ENCODE assay signal across 10 cellular contexts in the genomic region with DNA sequence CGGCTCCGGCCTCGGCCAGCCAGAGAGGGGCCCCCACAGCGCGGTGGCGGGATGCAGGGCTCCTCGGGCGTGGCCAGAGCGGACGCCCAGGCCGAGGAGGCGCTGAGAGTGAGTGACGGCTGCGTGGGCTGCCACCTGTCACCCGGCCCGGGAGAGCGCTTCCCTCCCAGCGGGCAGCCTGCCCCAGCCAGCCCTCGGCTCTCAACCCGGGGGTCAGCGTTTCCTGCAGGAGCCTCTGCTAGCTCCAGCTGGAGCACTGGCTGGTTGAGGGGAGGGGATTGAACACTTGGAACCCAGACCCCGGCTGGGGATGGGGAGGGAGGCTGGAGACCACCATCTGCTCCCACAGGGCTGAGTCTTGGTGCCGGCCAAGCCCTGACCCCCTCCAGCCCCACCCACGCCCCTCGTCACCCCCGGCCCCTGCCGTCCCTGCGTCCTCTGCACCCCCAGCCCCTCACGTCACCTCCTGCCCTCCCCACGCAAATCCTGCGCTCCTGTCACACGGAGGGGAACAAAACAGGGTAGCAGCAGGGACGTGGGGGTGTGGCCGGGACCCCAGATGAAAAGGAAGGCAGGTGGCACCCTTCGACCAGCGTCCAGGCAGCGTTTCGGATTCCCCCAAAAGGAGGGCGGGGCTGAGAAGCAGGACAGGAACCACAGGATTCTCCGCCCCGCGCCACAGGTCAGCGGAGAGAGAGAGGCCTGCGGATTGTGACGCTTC.
DNase-seq lines count a peak whose midpoint lies in the region; ATAC-seq and TF ChIP-seq lines count a peak whose summit lies in the region.
"Had no signal": no experiment of that assay in that cellular context is flagged by ENCODE, and none has a peak within 500 bp of the region (broad histone marks: within the 10 kb centered on the region; RNA-seq: fewer than 3 reads in every experiment).

No MANE protein-coding gene starts in this region.

- CTCF ChIA-PET in mammary epithelial cell (lab: Charles Lee; ENCODE audit: low non-redundant PET) = no interaction called here

- H3K4me1 ChIP-seq in breast epithelium = peaks cover 0 to 4% of the 10 kb centered on the region in 2 donors
- H3K4me1 ChIP-seq in mammary epithelial cell (ENCODE audit: insufficient read depth, low read length) = no peaks in the 10 kb centered on the region
- H3K4me1 ChIP-seq in mononuclear cell (ENCODE audit: insufficient read depth, low read length) = peaks cover 21% of the 10 kb centered on the region
- peaks cover 1% of the 10 kb centered on the region for H3K4me1 ChIP-seq in urinary bladder (ENCODE audit: insufficient read depth)

- no peaks in the 10 kb centered on the region for H4K20me1 ChIP-seq in mammary epithelial cell (ENCODE audit: insufficient read depth, low read length)

- ATAC-seq in activated naive CD8-positive, alpha-beta T cell treated with anti-CD3 and anti-CD28 coated beads, Interleukin-2, amount 50 U/mL, for 24 hours = peak; percentile 63
- no peak for ATAC-seq in HG03571 (IDR thresholded peaks at IDR 0.05; ENCODE audit: unreplicated experiment)
- ATAC-seq: HCT116 had no signal

- no peak overlapping the region for H2AFZ ChIP-seq in mammary epithelial cell (ENCODE audit: low read depth, low read length)

- H3K27ac ChIP-seq in breast epithelium (no peak overlapping the region), mammary epithelial cell (ENCODE audit: insufficient read depth, low read depth, low read length) (no peak overlapping the region), urinary bladder (ENCODE audit: low read depth) (no peak overlapping the region)

- H3K27me3 ChIP-seq in breast epithelium (peaks cover 0 to 67% of the 10 kb centered on the region in 2 donors), mammary epithelial cell (ENCODE audit: insufficient read depth, low read length) (peaks cover 2% of the 10 kb centered on the region), mononuclear cell (ENCODE audit: insufficient read depth, low read length) (peaks cover 26% of the 10 kb centered on the region)

- peak overlapping the region; percentile 35 to 63 (median 39) for H3K4me3 ChIP-seq in breast epithelium
- H3K4me3 ChIP-seq in mammary epithelial cell (replicated peaks in 1 of 3; ENCODE audit: insufficient read depth in 1 of 3, low read depth in 2 of 3, low read length in 3 of 3) = no peak overlapping the region
- H3K4me3 ChIP-seq in mononuclear cell (ENCODE audit: low read length) = peak overlapping the region; percentile 16
- H3K4me3 ChIP-seq in urinary bladder (ENCODE audit: low read depth, low read length) = peak overlapping the region; percentile 2

- no peak overlapping the region for H3K27ac Mint-ChIP-seq in activated naive CD8-positive, alpha-beta T cell treated with anti-CD3 and anti-CD28 coated beads, Interleukin-2, amount 50 U/mL, for 24 hours

- H3K36me3 ChIP-seq in breast epithelium (no peaks in the 10 kb centered on the region), mammary epithelial cell (ENCODE audit: insufficient read depth, low read length) (no peaks in the 10 kb centered on the region), urinary bladder (ENCODE audit: insufficient read depth) (no peaks in the 10 kb centered on the region)

- no peak for TF ChIP-seq POLR2A in breast epithelium (IDR thresholded peaks at IDR 0.05)

- in situ Hi-C loops in mammary epithelial cell (cut with MboI; ENCODE audit: low sequenced_read_pairs in 2 of 2) = no loop called here

- 7% methylated on average over 8 of the region's 45 CpGs for WGBS in mammary epithelial cell (ENCODE audit: low coverage, missing lambda C conversion rate)
- 2% methylated on average over 45 of the region's 45 CpGs for WGBS in urinary bladder

- no peaks in the 10 kb centered on the region for H3K36me3 Mint-ChIP-seq in activated naive CD8-positive, alpha-beta T cell treated with anti-CD3 and anti-CD28 coated beads, Interleukin-2, amount 50 U/mL, for 24 hours (ENCODE audit: low read depth)

- DNase-seq in breast epithelium (ENCODE audit: low spot score in 2 of 2) = peak in 1 of 2 donors; percentile 46
- no peak for DNase-seq in mammary epithelial cell
- DNase-seq in activated naive CD8-positive, alpha-beta T cell treated with anti-CD3 and anti-CD28 coated beads, Interleukin-2, amount 50 U/mL, for 24 hours = peak; percentile 44
- DNase-seq in NCI-H1092 (lab: John Stamatoyannopoulos, UW) = no peak
- no peak for DNase-seq in NCI-H1092 treated with DMSO at 0.1 percent for 48 hours (lab: John Stamatoyannopoulos, UW)
- DNase-seq: NCI-H1694 treated with DMSO at 0.1 percent for 48 hours had no signal

- TF ChIP-seq CTCF in breast epithelium (IDR thresholded peaks at IDR 0.05) (no peak), mammary epithelial cell (conservative IDR thresholded peaks at IDR 0.05 in 1 of 2, IDR thresholded peaks at IDR 0.05 in 1 of 2; ENCODE audit: extremely low read depth in 1 of 2, insufficient read depth in 1 of 2, low read depth in 1 of 2, low read length in 2 of 2) (no peak)

- dilution Hi-C loops in mammary epithelial cell (cut with HindIII; ENCODE audit: low sequenced_read_pairs) = no loop called here

- no peaks in the 10 kb centered on the region for H3K9me3 ChIP-seq in breast epithelium
- peaks cover 4% of the 10 kb centered on the region for H3K9me3 ChIP-seq in mammary epithelial cell (replicated peaks; ENCODE audit: insufficient read depth, low read length)
- no peaks in the 10 kb centered on the region for H3K9me3 ChIP-seq in mononuclear cell (ENCODE audit: low read depth, low read length)

- peaks cover 30% of the 10 kb centered on the region for H3K4me1 Mint-ChIP-seq in activated naive CD8-positive, alpha-beta T cell treated with anti-CD3 and anti-CD28 coated beads, Interleukin-2, amount 50 U/mL, for 24 hours

- H3K4me2 ChIP-seq in mammary epithelial cell (ENCODE audit: insufficient read depth, low read depth, low read length) = no peak overlapping the region

- intact Hi-C loops in breast epithelium (cut with DNase I; ENCODE audit: low total_unique reads) = no loop called here
- intact Hi-C loops in mammary epithelial cell (cut with micrococcal nuclease) = no loop called here

- BruUV-seq in mammary epithelial cell (replicated peaks; lab: Mats Ljungman, UMichigan) = no TSS peak

- H3K9ac ChIP-seq in mammary epithelial cell (ENCODE audit: insufficient read depth, low read length) = no peak overlapping the region

- H3K9me3 Mint-ChIP-seq in activated naive CD8-positive, alpha-beta T cell treated with anti-CD3 and anti-CD28 coated beads, Interleukin-2, amount 50 U/mL, for 24 hours = no peaks in the 10 kb centered on the region

- H3K79me2 ChIP-seq in mammary epithelial cell (ENCODE audit: insufficient read depth, low read length) = no peaks in the 10 kb centered on the region

- H3K4me3 Mint-ChIP-seq in activated naive CD8-positive, alpha-beta T cell treated with anti-CD3 and anti-CD28 coated beads, Interleukin-2, amount 50 U/mL, for 24 hours = peak overlapping the region; percentile 55

- peaks cover 21% of the 10 kb centered on the region for H3K27me3 Mint-ChIP-seq in activated naive CD8-positive, alpha-beta T cell treated with anti-CD3 and anti-CD28 coated beads, Interleukin-2, amount 50 U/mL, for 24 hours

Comparison
In these comparisons a context has a peak if more than half of its experiments do, and no peak if none do; other contexts are left out.
1. H3K4me3 ChIP-seq: peak in breast epithelium (3 of 3), mononuclear cell (single experiment) and urinary bladder (single experiment); none in mammary epithelial cell (0 of 3).